ENCODE assay signal across 11 cellular contexts in the genomic region with DNA sequence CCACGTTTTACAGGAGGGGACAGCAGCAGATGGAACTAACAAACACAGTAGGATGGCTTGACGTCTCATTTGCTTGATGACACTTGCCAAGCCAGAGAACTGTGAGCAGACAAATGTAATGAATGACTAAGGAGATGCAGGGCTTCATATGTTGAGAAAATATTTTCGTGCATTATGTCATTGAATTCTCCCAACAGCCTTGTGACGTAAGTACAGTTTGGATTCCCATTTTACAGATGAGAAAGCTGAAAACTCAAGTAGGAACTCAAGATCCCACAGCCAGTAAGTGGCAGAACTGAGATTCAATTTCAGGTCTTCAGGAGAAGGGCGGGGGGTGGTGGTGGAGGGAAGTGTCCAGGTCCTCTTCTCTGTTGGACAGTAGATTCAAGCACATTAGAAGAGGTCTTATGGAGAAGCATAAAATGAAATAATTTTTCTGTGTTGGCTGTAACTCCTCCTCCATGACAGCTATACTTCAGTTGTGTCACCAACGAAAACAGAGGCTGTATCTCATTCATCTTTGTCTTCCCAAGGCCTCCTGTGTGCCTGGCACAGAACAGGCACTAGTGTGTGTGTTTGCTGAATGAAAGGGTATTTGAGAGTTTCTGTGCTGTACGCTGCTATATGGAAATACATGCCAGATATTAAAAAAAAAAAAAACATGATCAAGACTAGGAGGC. TPM values are rescaled to one million over a fixed set of nuclear protein-coding genes. Genes with fewer than 3 reads are reported as not detected.
DNase-seq lines count a peak whose midpoint lies in the region; ATAC-seq and TF ChIP-seq lines count a peak whose summit lies in the region.
"Had no signal": no experiment of that assay in that cellular context is flagged by ENCODE, and none has a peak within 500 bp of the region (broad histone marks: within the 10 kb centered on the region; RNA-seq: fewer than 3 reads in every experiment).

No MANE protein-coding gene starts in this region.

- no peaks in the 10 kb centered on the region for H3K36me3 ChIP-seq in naive thymus-derived CD4-positive, alpha-beta T cell (ENCODE audit: control insufficient read depth in 2 of 3, insufficient read depth in 3 of 3, low read length in 3 of 3)
- H3K36me3 ChIP-seq in vagina = no peaks in the 10 kb centered on the region
- H3K36me3 ChIP-seq: gastroesophageal sphincter had no signal

- H3K9me3 ChIP-seq in naive thymus-derived CD4-positive, alpha-beta T cell (ENCODE audit: control insufficient read depth in 2 of 3, low read length in 3 of 3) = no peaks in the 10 kb centered on the region
- H3K9me3 ChIP-seq in vagina = no peaks in the 10 kb centered on the region
- H3K9me3 ChIP-seq: gastroesophageal sphincter had no signal

- no peak overlapping the region for H3K27ac Mint-ChIP-seq in naive thymus-derived CD4-positive, alpha-beta T cell

- no peak overlapping the region for H3K27ac ChIP-seq in naive thymus-derived CD4-positive, alpha-beta T cell (ENCODE audit: low read depth, low read length)
- peak overlapping the region; percentile 22 for H3K27ac ChIP-seq in vagina

- peak overlapping the region in 6 of 10 donors; percentile 12 to 87 (median 43) for H3K4me3 Mint-ChIP-seq in naive thymus-derived CD4-positive, alpha-beta T cell

- no peak for TF ChIP-seq CTCF in vagina (IDR thresholded peaks at IDR 0.05)

- peaks cover 0 to 5% of the 10 kb centered on the region in 2 donors for H3K27me3 ChIP-seq in naive thymus-derived CD4-positive, alpha-beta T cell (ENCODE audit: control insufficient read depth in 2 of 2, insufficient read depth in 2 of 2, low read length in 2 of 2)
- H3K27me3 ChIP-seq in vagina = no peaks in the 10 kb centered on the region
- H3K27me3 ChIP-seq: gastroesophageal sphincter had no signal

- H3K9me3 Mint-ChIP-seq in naive thymus-derived CD4-positive, alpha-beta T cell = no peaks in the 10 kb centered on the region

- no peak for TF ChIP-seq POLR2A in vagina (IDR thresholded peaks at IDR 0.05)

- peaks cover 5 to 37% (median 14%) of the 10 kb centered on the region in 7 donors for H3K4me1 Mint-ChIP-seq in naive thymus-derived CD4-positive, alpha-beta T cell

- POLR2A ChIA-PET in naive thymus-derived CD4-positive, alpha-beta T cell (lab: Charles Lee) = no interaction called here

- H3K27me3 Mint-ChIP-seq in naive thymus-derived CD4-positive, alpha-beta T cell = peaks cover 0 to 58% (median 15%) of the 10 kb centered on the region in 5 donors

- ATAC-seq in Right ventricle myocardium inferior (no peak), GM21737 (IDR thresholded peaks at IDR 0.05; ENCODE audit: unreplicated experiment) (no peak)
- no peak for ATAC-seq in naive thymus-derived CD4-positive, alpha-beta T cell
- ATAC-seq: gastroesophageal sphincter had no signal

- DNase-seq in cardiac septum (ENCODE audit: low spot score) = peak; percentile 9
- DNase-seq in Right ventricle myocardium inferior (ENCODE audit: missing footprints) = no peak
- peak; percentile 29 for DNase-seq in ecto neural progenitor cell (ENCODE audit: low spot score)
- DNase-seq in naive thymus-derived CD4-positive, alpha-beta T cell = no peak
- DNase-seq in vagina (ENCODE audit: extremely low spot score in 2 of 2) = peak in 1 of 2 donors; percentile 60
- DNase-seq in NCI-H1436 (lab: John Stamatoyannopoulos, UW) = no peak
- DNase-seq in NCI-H1930 (lab: John Stamatoyannopoulos, UW) = no peak
- DNase-seq: activated effector memory CD4-positive, alpha-beta T cell treated with anti-CD3 and anti-CD28 coated beads, Interleukin-2, amount 50 U/mL, for 16 hours; NCI-H1105 treated with DMSO at 0.1 percent for 48 hours had no signal

- CTCF ChIA-PET in naive thymus-derived CD4-positive, alpha-beta T cell (lab: Charles Lee) = no interaction called here

- intact Hi-C loops in cardiac septum (cut with DNase I) = no loop called here
- intact Hi-C loops in Right ventricle myocardium inferior (cut with DNase I) = loop anchor here (2.0 kb wide), 1 partner anchor 43 kb away; no protein-coding TSS in a partner anchor
- intact Hi-C loops in naive thymus-derived CD4-positive, alpha-beta T cell (cut with micrococcal nuclease) = loop anchor here in 1 of 2 donors (5.0 to 10.0 kb wide), 2 partner anchors 334 to 609 kb away; a partner anchor contains a TSS
- intact Hi-C loops in vagina (cut with DNase I) = no loop called here

- H3K36me3 Mint-ChIP-seq in naive thymus-derived CD4-positive, alpha-beta T cell = no peaks in the 10 kb centered on the region

- peaks cover 0 to 14% of the 10 kb centered on the region in 2 donors for H3K4me1 ChIP-seq in naive thymus-derived CD4-positive, alpha-beta T cell (ENCODE audit: control insufficient read depth in 2 of 2, insufficient read depth in 2 of 2, low read length in 2 of 2)
- peaks cover 27% of the 10 kb centered on the region for H3K4me1 ChIP-seq in vagina

- H3K4me3 ChIP-seq in naive thymus-derived CD4-positive, alpha-beta T cell (ENCODE audit: low read length) = no peak overlapping the region
- peak overlapping the region; percentile 76 to 84 for H3K4me3 ChIP-seq in vagina

RNA-seq across cellular contexts. Expression of a gene that starts 2.2 kb away (rescaled TPM):
- 16.4 TPM for total RNA-seq in cardiac septum
- 14.4 TPM for total RNA-seq in Right ventricle myocardium inferior
- total RNA-seq in naive thymus-derived CD4-positive, alpha-beta T cell = 10 to 100 TPM in 1 of 5 experiments, 1 to 10 TPM in 4; 1.1 to 18.2 (median 5.6) TPM
- polyA plus RNA-seq in naive thymus-derived CD4-positive, alpha-beta T cell = under 1 TPM; 0.52 to 0.54 TPM
- 6.1 TPM for total RNA-seq in vagina

RNA-seq across cellular contexts. Expression of a gene that starts 49.2 kb away (rescaled TPM):
- 12.4 TPM for total RNA-seq in cardiac septum
- 10.5 TPM for total RNA-seq in Right ventricle myocardium inferior
- 10 to 100 TPM; 14.5 to 37.6 (median 19.9) TPM for total RNA-seq in naive thymus-derived CD4-positive, alpha-beta T cell
- polyA plus RNA-seq in naive thymus-derived CD4-positive, alpha-beta T cell = 10 to 100 TPM; 28.3 to 28.9 TPM
- total RNA-seq in vagina = 13.0 TPM

Comparison
In these comparisons a context has a peak if more than half of its experiments do, and no peak if none do; other contexts are left out.
1. DNase-seq: peak in cardiac septum (single experiment) and ecto neural progenitor cell (single experiment); none in Right ventricle myocardium inferior (single experiment), naive thymus-derived CD4-positive, alpha-beta T cell (0 of 9), NCI-H1436 (single experiment) and NCI-H1930 (0 of 2).